In genomic region chr19:38453596-38453995, GRCh38 we compare ENCODE assay signal across 16 cellular contexts. TPM values are rescaled to one million over a fixed set of nuclear protein-coding genes. Genes with fewer than 3 reads are reported as not detected.
DNase-seq lines count a peak whose midpoint lies in the region; ATAC-seq and TF ChIP-seq lines count a peak whose summit lies in the region.
"Had no signal": no experiment of that assay in that cellular context is flagged by ENCODE, and none has a peak within 500 bp of the region (broad histone marks: within the 10 kb centered on the region; RNA-seq: fewer than 3 reads in every experiment).

No MANE protein-coding gene starts in this region.

- no peak overlapping the region for H3K27ac Mint-ChIP-seq in activated CD4-positive, alpha-beta memory T cell treated with anti-CD3 and anti-CD28 coated beads for 36 hours
- no peak overlapping the region for H3K27ac Mint-ChIP-seq in activated CD4-positive, alpha-beta memory T cell treated with anti-CD3 and anti-CD28 coated beads, Interleukin-2, amount 10 ng/mL, durations not matched to agents 7 days and 5 days
- peak overlapping the region; percentile 19; the same call in 1 of the 2 replicates for H3K27ac Mint-ChIP-seq in WTC11
- H3K27ac Mint-ChIP-seq: B cell; CD4-positive, alpha-beta T cell; GM23338; IgD-negative memory B cell had no signal

- no peaks in the 10 kb centered on the region for H3K9me3 ChIP-seq in psoas muscle
- no peaks in the 10 kb centered on the region for H3K9me3 ChIP-seq in right lobe of liver

- 45 to 56% (median 50%) methylated on average over 3 of the region's 3 CpGs for WGBS in psoas muscle, 3 donors
- WGBS in right lobe of liver (ENCODE audit: insufficient coverage, low coverage, low lambda C conversion rate, missing lambda C conversion rate): 55% methylated on average over 3 of the region's 3 CpGs

- POLR2A ChIA-PET in activated CD4-positive, alpha-beta memory T cell treated with anti-CD3 and anti-CD28 coated beads for 36 hours (lab: Charles Lee): no interaction called here
- POLR2A ChIA-PET in activated CD4-positive, alpha-beta memory T cell treated with anti-CD3 and anti-CD28 coated beads, Interleukin-2, amount 10 ng/mL, durations not matched to agents 7 days and 5 days (lab: Charles Lee): no interaction called here
- POLR2A ChIA-PET in WTC11 (lab: Charles Lee): interaction anchor here (0.5 to 1.0 kb wide), 5 partner anchors 16 to 1591 kb away, joined by 3 to 7 read pairs (median 3); partner anchors contain the start of gene FAM98C

- H3K4me1 Mint-ChIP-seq in activated CD4-positive, alpha-beta memory T cell treated with anti-CD3 and anti-CD28 coated beads for 36 hours (ENCODE audit: low read depth): peaks cover 4% of the 10 kb centered on the region
- no peaks in the 10 kb centered on the region for H3K4me1 Mint-ChIP-seq in activated CD4-positive, alpha-beta memory T cell treated with anti-CD3 and anti-CD28 coated beads, Interleukin-2, amount 10 ng/mL, durations not matched to agents 7 days and 5 days
- H3K4me1 Mint-ChIP-seq in WTC11: peaks cover 9% of the 10 kb centered on the region
- H3K4me1 Mint-ChIP-seq: B cell had no signal

- H3K9me3 Mint-ChIP-seq in activated CD4-positive, alpha-beta memory T cell treated with anti-CD3 and anti-CD28 coated beads for 36 hours: no peaks in the 10 kb centered on the region
- no peaks in the 10 kb centered on the region for H3K9me3 Mint-ChIP-seq in activated CD4-positive, alpha-beta memory T cell treated with anti-CD3 and anti-CD28 coated beads, Interleukin-2, amount 10 ng/mL, durations not matched to agents 7 days and 5 days
- H3K9me3 Mint-ChIP-seq in WTC11: peaks cover 5% of the 10 kb centered on the region
- H3K9me3 Mint-ChIP-seq: GM23338 had no signal

- TF ChIP-seq CTCF in WTC11 (IDR thresholded peaks at IDR 0.05) (no peak), psoas muscle (IDR thresholded peaks at IDR 0.05) (no peak), right lobe of liver (IDR thresholded peaks at IDR 0.05) (no peak)

- CTCF ChIA-PET in activated CD4-positive, alpha-beta memory T cell treated with anti-CD3 and anti-CD28 coated beads for 36 hours (lab: Charles Lee): interaction anchor here (0.6 to 1.1 kb wide), 2 partner anchors 51 to 596 kb away, joined by 3 to 5 read pairs; partner anchors contain the start of gene FAM98C
- CTCF ChIA-PET in activated CD4-positive, alpha-beta memory T cell treated with anti-CD3 and anti-CD28 coated beads, Interleukin-2, amount 10 ng/mL, durations not matched to agents 7 days and 5 days (lab: Charles Lee): no interaction called here
- CTCF ChIA-PET in WTC11 (lab: Charles Lee): interaction anchor here (0.6 to 5.3 kb wide), 11 partner anchors 14 to 477 kb away, joined by 3 to 64 read pairs (median 4); partner anchors contain the start of genes EIF3K, FAM98C, GGN and MRPS12

- H3K27ac ChIP-seq in psoas muscle (peak overlapping the region; percentile 3), right lobe of liver (no peak overlapping the region)
- H3K27ac ChIP-seq: 22Rv1; BLaER1 treated with 17β-estradiol and CSF1 and Interleukin-3, amounts not matched to agents 10 nM and 100 nM had no signal

- peak; percentile 18 for DNase-seq in activated CD4-positive, alpha-beta memory T cell treated with anti-CD3 and anti-CD28 coated beads for 36 hours
- DNase-seq in activated CD4-positive, alpha-beta memory T cell treated with anti-CD3 and anti-CD28 coated beads, Interleukin-2, amount 10 ng/mL, durations not matched to agents 7 days and 5 days: no peak
- DNase-seq in WTC11 (ENCODE audit: low spot score) (no peak), psoas muscle (no peak), right lobe of liver (no peak), A172 (ENCODE audit: low spot score) (no peak)
- no peak for DNase-seq in stimulated activated CD4-positive, alpha-beta T cell treated with anti-CD3 and anti-CD28 coated beads, Interleukin-4, amount 100 ng/mL, for 4 hours
- DNase-seq: CD4-positive, alpha-beta T cell; DMS79 treated with DMSO at 0.1 percent for 48 hours; GF-D8 had no signal

- H3K27me3 Mint-ChIP-seq in activated CD4-positive, alpha-beta memory T cell treated with anti-CD3 and anti-CD28 coated beads for 36 hours: no peaks in the 10 kb centered on the region
- peaks cover 3% of the 10 kb centered on the region for H3K27me3 Mint-ChIP-seq in activated CD4-positive, alpha-beta memory T cell treated with anti-CD3 and anti-CD28 coated beads, Interleukin-2, amount 10 ng/mL, durations not matched to agents 7 days and 5 days
- H3K27me3 Mint-ChIP-seq in WTC11 (ENCODE audit: low read depth): no peaks in the 10 kb centered on the region; the same call in 1 of the 2 replicates

- H3K4me1 ChIP-seq in psoas muscle (no peaks in the 10 kb centered on the region), right lobe of liver (no peaks in the 10 kb centered on the region)
- H3K4me1 ChIP-seq: BLaER1 treated with 17β-estradiol and CSF1 and Interleukin-3, amounts not matched to agents 10 nM and 100 nM had no signal

- no peak overlapping the region for H3K4me3 Mint-ChIP-seq in activated CD4-positive, alpha-beta memory T cell treated with anti-CD3 and anti-CD28 coated beads for 36 hours
- no peak overlapping the region for H3K4me3 Mint-ChIP-seq in activated CD4-positive, alpha-beta memory T cell treated with anti-CD3 and anti-CD28 coated beads, Interleukin-2, amount 10 ng/mL, durations not matched to agents 7 days and 5 days
- no peak overlapping the region for H3K4me3 Mint-ChIP-seq in WTC11
- H3K4me3 Mint-ChIP-seq: B cell; CD4-positive, alpha-beta T cell; GM23338; IgD-negative memory B cell had no signal

- no peaks in the 10 kb centered on the region for H3K36me3 Mint-ChIP-seq in activated CD4-positive, alpha-beta memory T cell treated with anti-CD3 and anti-CD28 coated beads for 36 hours
- H3K36me3 Mint-ChIP-seq in activated CD4-positive, alpha-beta memory T cell treated with anti-CD3 and anti-CD28 coated beads, Interleukin-2, amount 10 ng/mL, durations not matched to agents 7 days and 5 days (ENCODE audit: low read depth): no peaks in the 10 kb centered on the region
- H3K36me3 Mint-ChIP-seq in WTC11: peaks cover 60% of the 10 kb centered on the region
- H3K36me3 Mint-ChIP-seq: IgD-negative memory B cell had no signal

- peaks cover 2 to 98% of the 10 kb centered on the region in 2 donors for H3K36me3 ChIP-seq in psoas muscle (ENCODE audit: insufficient read depth in 1 of 2, low read depth in 1 of 2)
- no peaks in the 10 kb centered on the region for H3K36me3 ChIP-seq in right lobe of liver

- ATAC-seq in WTC11: no peak
- ATAC-seq in psoas muscle: no peak
- ATAC-seq in right lobe of liver: no peak
- ATAC-seq: HepG2 had no signal

- H3K4me3 ChIP-seq in psoas muscle: no peak overlapping the region
- H3K4me3 ChIP-seq in right lobe of liver: no peak overlapping the region
- H3K4me3 ChIP-seq: BLaER1 treated with 17β-estradiol and CSF1 and Interleukin-3, amounts not matched to agents 10 nM and 100 nM; GM23338 had no signal

- intact Hi-C loops in activated CD4-positive, alpha-beta memory T cell treated with anti-CD3 and anti-CD28 coated beads for 36 hours (cut with micrococcal nuclease): no loop called here
- intact Hi-C loops in psoas muscle (cut with DNase I): no loop called here
- intact Hi-C loops in right lobe of liver (cut with DNase I): no loop called here

- no peak for TF ChIP-seq POLR2A in right lobe of liver (IDR thresholded peaks at IDR 0.05)

- H3K27me3 ChIP-seq in psoas muscle (ENCODE audit: insufficient read depth in 3 of 3, low read length in 2 of 3): no peaks in the 10 kb centered on the region
- H3K27me3 ChIP-seq in right lobe of liver: no peaks in the 10 kb centered on the region
- H3K27me3 ChIP-seq: BLaER1 treated with 17β-estradiol and CSF1 and Interleukin-3, amounts not matched to agents 10 nM and 100 nM had no signal

TF ChIP-seq in WTC11, 78 proteins besides CTCF, POLR2A, EP300 and RAD21:
- TF ChIP-seq KAT7 (CRISPR knock-in tag; IDR thresholded peaks at IDR 0.05; ENCODE audit: borderline replicate concordance): no peak
- TF ChIP-seq PRRX2 (CRISPR knock-in tag; IDR thresholded peaks at IDR 0.05): no peak

RNA-seq across cellular contexts. Expression of gene RYR1, which starts 20.1 kb away (rescaled TPM):
- total RNA-seq in activated CD4-positive, alpha-beta memory T cell treated with anti-CD3 and anti-CD28 coated beads for 36 hours: 1 to 10 TPM; 2.4 to 2.5 TPM
- total RNA-seq in activated CD4-positive, alpha-beta memory T cell treated with anti-CD3 and anti-CD28 coated beads, Interleukin-2, amount 10 ng/mL, durations not matched to agents 7 days and 5 days: 1 to 10 TPM; 2.6 to 3.9 TPM
- 19.8 to 24.2 TPM (median 21.1 TPM) in 3 replicates for total RNA-seq in WTC11 (2021)
- total RNA-seq in psoas muscle: 1,000 to 10,000 TPM in 2 of 4 donors, 100 to 1,000 TPM in 2; 572 to 1,211 (median 883) TPM
- 100 to 1,000 TPM in 2 of 3 donors, 10 to 100 TPM in 1; 56.0 to 278 (median 122) TPM for polyA plus RNA-seq in psoas muscle
- total RNA-seq in right lobe of liver: 1 to 10 TPM in 1 of 6 experiments, under 1 TPM in 5; 0.12 to 1.1 (median 0.49) TPM
- 0.07 TPM in 1 of 2 replicates, not detected in the other for total RNA-seq in A172 (2014; rRNA removed; shearing (Covaris generic))
- total RNA-seq: HepG2 had no signal

RNA-seq across cellular contexts. Expression of gene RASGRP4, which starts 27.6 kb away (rescaled TPM):
- 1 to 10 TPM; 7.4 to 8.3 TPM for total RNA-seq in activated CD4-positive, alpha-beta memory T cell treated with anti-CD3 and anti-CD28 coated beads for 36 hours
- total RNA-seq in activated CD4-positive, alpha-beta memory T cell treated with anti-CD3 and anti-CD28 coated beads, Interleukin-2, amount 10 ng/mL, durations not matched to agents 7 days and 5 days: 10 to 100 TPM; 19.5 to 20.0 TPM
- total RNA-seq in WTC11 (2021) (2.5 to 4.1 TPM (median 3.4 TPM) in 3 replicates), psoas muscle (1 to 10 TPM in 1 of 4 donors, under 1 TPM in 3; 0.44 to 2.0 (median 0.80) TPM), right lobe of liver (1 to 10 TPM in 2 of 6 experiments, under 1 TPM in 4; 0.77 to 1.5 (median 0.93) TPM)
- polyA plus RNA-seq in psoas muscle: under 1 TPM; 0.17 to 0.31 (median 0.25) TPM
- not detected in 2 replicates for total RNA-seq in A172 (2014; rRNA removed; shearing (Covaris generic))
- total RNA-seq: HepG2 had no signal
- polyA plus RNA-seq: HepG2 had no signal

RNA-seq across cellular contexts. Expression of gene FAM98C, which starts 50.7 kb away (rescaled TPM):
- total RNA-seq in activated CD4-positive, alpha-beta memory T cell treated with anti-CD3 and anti-CD28 coated beads for 36 hours: 10 to 100 TPM; 29.8 to 31.9 TPM
- total RNA-seq in activated CD4-positive, alpha-beta memory T cell treated with anti-CD3 and anti-CD28 coated beads, Interleukin-2, amount 10 ng/mL, durations not matched to agents 7 days and 5 days: 10 to 100 TPM; 34.7 to 36.5 TPM
- total RNA-seq in WTC11 (2021): 9.7 to 12.2 TPM (median 10.2 TPM) in 3 replicates
- total RNA-seq in psoas muscle: 1 to 10 TPM; 1.1 to 4.5 (median 1.4) TPM
- polyA plus RNA-seq in psoas muscle: 1 to 10 TPM; 1.4 to 6.6 (median 1.8) TPM
- 10 to 100 TPM in 3 of 6 experiments, 1 to 10 TPM in 3; 7.6 to 19.8 (median 9.8) TPM for total RNA-seq in right lobe of liver
- total RNA-seq in A172 (2014; rRNA removed; shearing (Covaris generic)): 10.6 and 16.6 TPM in 2 replicates

Comparison
In these comparisons a context has a peak if more than half of its experiments do, and no peak if none do; other contexts are left out.
1. RNA of gene RYR1, which starts 20.1 kb away (total RNA-seq): 572 to 1,211 TPM in psoas muscle; 19.8 to 24.2 TPM in WTC11, 2.6 to 3.9 TPM in activated CD4-positive, alpha-beta memory T cell treated with anti-CD3 and anti-CD28 coated beads, Interleukin-2, amount 10 ng/mL, durations not matched to agents 7 days and 5 days, 2.4 to 2.5 TPM in activated CD4-positive, alpha-beta memory T cell treated with anti-CD3 and anti-CD28 coated beads for 36 hours, 0.12 to 1.1 TPM in right lobe of liver and 0.07 TPM in A172; every median in the first group is over 10 times any median in the second.